14 cellular contexts compared by ENCODE assay signal in genomic region chr1:35524106-35524505, GRCh38. TPM values are rescaled to one million over a fixed set of nuclear protein-coding genes. Genes with fewer than 3 reads are reported as not detected.
"Had no signal": no experiment of that assay in that cellular context is flagged by ENCODE, and none has a peak within 500 bp of the region (broad histone marks: within the 10 kb centered on the region; RNA-seq: fewer than 3 reads in every experiment).

No MANE protein-coding gene starts in this region.

- ATAC-seq: mucosa of descending colon; naive thymus-derived CD8-positive, alpha-beta T cell; right cardiac atrium; WTC11 had no signal

- DNase-seq: activated CD4-positive, alpha-beta T cell treated with anti-CD3 and anti-CD28 coated beads for 48 hours; activated naive CD4-positive, alpha-beta T cell; effector CD4-positive, alpha-beta T cell; hypothalamus; mucosa of descending colon; naive thymus-derived CD8-positive, alpha-beta T cell; right cardiac atrium; small intestine had no signal

- H3K4me1 ChIP-seq: vagina had no signal

- H3K9me3 ChIP-seq: mucosa of descending colon, neutrophil, vagina had no signal

- H3K27me3 ChIP-seq: neutrophil, vagina had no signal

- H3K4me3 ChIP-seq: coronary artery, mucosa of descending colon, vagina had no signal

- H3K36me3 ChIP-seq: neutrophil, vagina had no signal

- H3K27ac ChIP-seq: coronary artery, neutrophil, vagina had no signal

- FAIRE-seq: astrocyte, small intestine had no signal

RNA-seq across cellular contexts. Expression of gene TFAP2E, which starts 49.0 kb away (rescaled TPM):
- total RNA-seq: glomerular endothelial cell had no signal
